35 cellular contexts compared by ENCODE assay signal in the genomic region with DNA sequence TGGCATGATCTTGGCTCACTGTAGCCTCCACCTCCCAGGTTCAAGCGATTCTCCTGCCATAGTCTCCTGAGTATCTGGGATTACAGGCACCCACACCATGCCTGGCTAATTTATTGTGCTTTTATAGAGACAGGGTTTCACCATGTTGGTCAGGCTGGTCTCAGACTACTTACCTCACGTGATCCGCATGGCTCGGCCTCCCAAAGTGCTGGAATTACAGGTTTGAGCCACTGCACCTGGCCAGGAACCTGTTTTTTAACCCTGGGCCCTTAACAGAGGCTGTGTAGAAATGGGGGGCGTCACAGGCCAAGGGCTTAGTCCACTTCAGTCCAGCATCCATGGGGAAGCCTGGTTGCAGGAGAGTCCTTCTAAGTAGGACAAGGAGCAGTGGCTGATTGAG. TPM values are rescaled to one million over a fixed set of nuclear protein-coding genes. Genes with fewer than 3 reads are reported as not detected.
"Had no signal": no experiment of that assay in that cellular context is flagged by ENCODE, and none has a peak within 500 bp of the region (broad histone marks: within the 10 kb centered on the region; RNA-seq: fewer than 3 reads in every experiment).

No MANE protein-coding gene starts in this region.

- H3K27ac ChIP-seq: cardiac muscle cell, VCaP had no signal

- H3K4me3 Mint-ChIP-seq: activated B cell treated with CpG ODN at 0.5 μM for 24 hours; activated CD4-positive, alpha-beta memory T cell treated with anti-CD3 and anti-CD28 coated beads, Interleukin-2, amount 10 ng/mL, durations not matched to agents 7 days and 5 days; activated CD8-positive, alpha-beta memory T cell treated with anti-CD3 and anti-CD28 coated beads, Interleukin-2, amount 10 ng/mL, durations not matched to agents 7 days and 5 days; activated naive CD4-positive, alpha-beta T cell treated with anti-CD3 and anti-CD28 coated beads, Interleukin-2, amount 10 ng/mL, durations not matched to agents 7 days and 5 days; activated naive CD8-positive, alpha-beta T cell; central memory CD8-positive, alpha-beta T cell had no signal

- DNase-seq: activated B cell treated with CpG ODN at 0.5 μM for 24 hours; activated CD4-positive, alpha-beta memory T cell treated with anti-CD3 and anti-CD28 coated beads, Interleukin-2, amount 10 ng/mL, durations not matched to agents 7 days and 5 days; activated CD4-positive, alpha-beta T cell treated with anti-CD3 and anti-CD28 coated beads for 4 hours; activated CD4-positive, alpha-beta T cell treated with anti-CD3 and anti-CD28 coated beads, Interleukin-2, amount 50 U/mL, for 1 hour; activated CD4-positive, CD25-positive, alpha-beta regulatory T cell treated with anti-CD3 and anti-CD28 coated beads, Interleukin-2, amount 50 U/mL, for 72 hours; activated CD8-positive, alpha-beta memory T cell treated with anti-CD3 and anti-CD28 coated beads for 24 hours; activated CD8-positive, alpha-beta memory T cell treated with anti-CD3 and anti-CD28 coated beads, Interleukin-2, amount 10 ng/mL, durations not matched to agents 7 days and 5 days; activated CD8-positive, alpha-beta memory T cell treated with anti-CD3 and anti-CD28 coated beads, Interleukin-2, amount 50 U/mL, for 48 hours; activated effector memory CD4-positive, alpha-beta T cell treated with Interleukin-2 at 50 U/mL for 16 hours; activated naive CD4-positive, alpha-beta T cell treated with anti-CD3 and anti-CD28 coated beads, Interleukin-2, amount 10 ng/mL, durations not matched to agents 7 days and 5 days; activated T-cell treated with anti-CD3 and anti-CD28 coated beads, Interleukin-2, amount 50 U/mL, for 48 hours; amniotic stem cell; aorta; KG1; NCI-H1092 treated with DMSO at 0.1 percent for 48 hours; NCI-H1417; NCI-H1694; NCI-H1930; NCI-H2081 treated with DMSO at 0.1 percent for 48 hours; NCI-H345; NCI-H524 treated with DMSO at 0.1 percent for 48 hours; Right ventricle myocardium superior; SW 1271; T-helper 1 cell; T-helper 2 cell; T-helper 9 cell had no signal

- H3K27ac Mint-ChIP-seq: activated B cell treated with CpG ODN at 0.5 μM for 24 hours; activated CD4-positive, alpha-beta memory T cell treated with anti-CD3 and anti-CD28 coated beads, Interleukin-2, amount 10 ng/mL, durations not matched to agents 7 days and 5 days; activated CD8-positive, alpha-beta memory T cell treated with anti-CD3 and anti-CD28 coated beads, Interleukin-2, amount 10 ng/mL, durations not matched to agents 7 days and 5 days; activated naive CD4-positive, alpha-beta T cell treated with anti-CD3 and anti-CD28 coated beads, Interleukin-2, amount 10 ng/mL, durations not matched to agents 7 days and 5 days; activated naive CD8-positive, alpha-beta T cell had no signal

- H3K36me3 Mint-ChIP-seq: activated CD8-positive, alpha-beta memory T cell treated with anti-CD3 and anti-CD28 coated beads, Interleukin-2, amount 10 ng/mL, durations not matched to agents 7 days and 5 days; activated naive CD4-positive, alpha-beta T cell treated with anti-CD3 and anti-CD28 coated beads, Interleukin-2, amount 10 ng/mL, durations not matched to agents 7 days and 5 days; activated naive CD8-positive, alpha-beta T cell had no signal

- H3K4me3 ChIP-seq: cardiac muscle cell had no signal

- ATAC-seq: activated CD8-positive, alpha-beta memory T cell treated with anti-CD3 and anti-CD28 coated beads, Interleukin-2, amount 10 ng/mL, durations not matched to agents 7 days and 5 days; Panc1 had no signal

- H3K27me3 ChIP-seq: cardiac muscle cell had no signal

- H3K4me1 Mint-ChIP-seq: activated B cell treated with CpG ODN at 0.5 μM for 24 hours; activated CD4-positive, alpha-beta memory T cell treated with anti-CD3 and anti-CD28 coated beads, Interleukin-2, amount 10 ng/mL, durations not matched to agents 7 days and 5 days; activated CD8-positive, alpha-beta memory T cell treated with anti-CD3 and anti-CD28 coated beads, Interleukin-2, amount 10 ng/mL, durations not matched to agents 7 days and 5 days; activated naive CD4-positive, alpha-beta T cell treated with anti-CD3 and anti-CD28 coated beads, Interleukin-2, amount 10 ng/mL, durations not matched to agents 7 days and 5 days; central memory CD8-positive, alpha-beta T cell had no signal

- H3K9me3 Mint-ChIP-seq: activated B cell treated with CpG ODN at 0.5 μM for 24 hours; activated CD4-positive, alpha-beta memory T cell treated with anti-CD3 and anti-CD28 coated beads, Interleukin-2, amount 10 ng/mL, durations not matched to agents 7 days and 5 days; activated naive CD4-positive, alpha-beta T cell treated with anti-CD3 and anti-CD28 coated beads, Interleukin-2, amount 10 ng/mL, durations not matched to agents 7 days and 5 days; central memory CD8-positive, alpha-beta T cell had no signal

RNA-seq across cellular contexts. Expression of a gene that starts 9.3 kb away (rescaled TPM):
- total RNA-seq: activated B cell treated with CpG ODN at 0.5 μM for 24 hours; activated CD4-positive, alpha-beta memory T cell treated with anti-CD3 and anti-CD28 coated beads, Interleukin-2, amount 10 ng/mL, durations not matched to agents 7 days and 5 days; activated CD8-positive, alpha-beta memory T cell treated with anti-CD3 and anti-CD28 coated beads, Interleukin-2, amount 10 ng/mL, durations not matched to agents 7 days and 5 days had no signal

RNA-seq across cellular contexts. Expression of a gene that starts 25.6 kb away (rescaled TPM):
- total RNA-seq: activated B cell treated with CpG ODN at 0.5 μM for 24 hours; activated CD4-positive, alpha-beta memory T cell treated with anti-CD3 and anti-CD28 coated beads, Interleukin-2, amount 10 ng/mL, durations not matched to agents 7 days and 5 days; activated CD8-positive, alpha-beta memory T cell treated with anti-CD3 and anti-CD28 coated beads, Interleukin-2, amount 10 ng/mL, durations not matched to agents 7 days and 5 days; aorta; chondrocyte; M059J; NCI-H460; Right ventricle myocardium superior; RPMI7951 had no signal
